ENCODE assay signal across 12 cellular contexts in genomic region chr20:24648481-24648880, GRCh38.
A peak's percentile ranks its signal among the peaks of the same experiment; 100 is the strongest.
DNase-seq lines count a peak whose midpoint lies in the region; ATAC-seq and TF ChIP-seq lines count a peak whose summit lies in the region.
"Had no signal": no experiment of that assay in that cellular context is flagged by ENCODE, and none has a peak within 500 bp of the region (broad histone marks: within the 10 kb centered on the region; RNA-seq: fewer than 3 reads in every experiment).

No MANE protein-coding gene starts in this region.

- ATAC-seq in GM19452 (IDR thresholded peaks at IDR 0.05; ENCODE audit: unreplicated experiment), result peak; percentile 30

- H3K4me3 ChIP-seq in AG10803 (ENCODE audit: low read length), result no peak overlapping the region
- H3K4me3 ChIP-seq: dorsolateral prefrontal cortex had no signal

- DNase-seq in AG10803 (ENCODE audit: low read depth) (peak; percentile 80), LHCN-M2 (ENCODE audit: low read depth) (peak; percentile 42), fibroblast of peridontal ligament (ENCODE audit: extremely low read depth) (peak; percentile 95), COLO668 (lab: John Stamatoyannopoulos, UW; ENCODE audit: unreplicated experiment) (no peak), substantia nigra (lab: John Stamatoyannopoulos, UW) (no peak), UCSD-AML1 (lab: John Stamatoyannopoulos, UW; ENCODE audit: unreplicated experiment) (no peak), DMS114 treated with DMSO at 0.1 percent for 48 hours (lab: John Stamatoyannopoulos, UW; ENCODE audit: unreplicated experiment) (no peak)
- DNase-seq: foreskin fibroblast; GOT3; stimulated activated CD4-positive, alpha-beta T cell treated with anti-CD3 and anti-CD28 coated beads, Interleukin-15, amount 100 ng/mL, for 24 hours had no signal

- no peak for TF ChIP-seq CTCF in AG10803 (conservative IDR thresholded peaks at IDR 0.05; ENCODE audit: low read length)

- H3K27ac ChIP-seq in substantia nigra (ENCODE audit: low read depth, low read length, poor library complexity, severe bottlenecking), result no peak overlapping the region

Comparison
In these comparisons a context has a peak if more than half of its experiments do, and no peak if none do; other contexts are left out.
1. DNase-seq: peak in AG10803 (single experiment), LHCN-M2 (single experiment) and fibroblast of peridontal ligament (single experiment); none in COLO668 (single experiment), substantia nigra (0 of 49), UCSD-AML1 (single experiment) and DMS114 treated with DMSO at 0.1 percent for 48 hours (single experiment).